In the genomic region with DNA sequence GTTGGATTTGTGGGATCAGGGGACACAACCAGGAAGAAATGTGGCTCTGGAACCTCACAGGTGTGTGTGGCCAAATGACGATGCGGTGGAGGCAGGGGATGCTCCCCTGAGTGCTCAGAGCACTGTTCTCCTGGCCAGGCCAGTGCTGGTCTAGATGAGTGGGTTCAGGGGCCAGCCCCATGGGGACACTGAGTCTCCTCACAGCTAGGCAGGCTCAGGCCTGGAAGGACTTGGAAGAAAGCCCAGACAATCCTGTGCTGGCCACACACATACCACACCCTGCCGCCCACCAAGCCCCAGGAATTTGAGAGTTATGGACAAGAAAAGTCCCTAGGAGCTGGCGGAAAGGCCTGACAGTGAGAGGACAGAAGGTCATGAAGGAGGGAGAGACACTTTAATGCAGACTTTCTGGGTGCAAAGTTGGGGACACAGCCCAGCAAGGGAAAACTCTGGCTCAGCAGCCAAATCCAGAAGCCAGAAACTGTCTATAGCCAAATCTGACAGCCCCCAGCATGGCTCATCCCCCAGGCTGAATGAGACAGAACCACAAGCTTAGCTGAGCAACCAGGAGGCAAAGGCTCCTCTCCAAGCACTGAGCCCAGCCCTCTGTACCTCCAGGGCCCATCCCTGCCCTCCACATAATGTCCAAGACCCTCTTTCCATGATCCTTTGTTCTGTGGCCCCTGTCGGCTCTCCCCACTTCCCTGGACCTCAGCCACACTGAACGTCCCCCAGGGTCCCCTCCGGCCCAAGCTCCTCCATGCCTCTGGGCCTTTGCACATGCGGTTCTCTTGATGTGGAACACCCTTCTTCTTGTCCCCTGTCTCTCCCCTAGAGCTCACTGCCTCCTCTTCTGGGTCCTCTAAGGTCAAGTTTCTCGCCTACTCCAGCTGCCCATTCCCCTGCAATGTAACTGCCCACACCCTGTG, we compare ENCODE assay signal across 17 cellular contexts. TPM values are rescaled to one million over a fixed set of nuclear protein-coding genes. Genes with fewer than 3 reads are reported as not detected.
DNase-seq lines count a peak whose midpoint lies in the region; ATAC-seq and TF ChIP-seq lines count a peak whose summit lies in the region.
"Had no signal": no experiment of that assay in that cellular context is flagged by ENCODE, and none has a peak within 500 bp of the region (broad histone marks: within the 10 kb centered on the region; RNA-seq: fewer than 3 reads in every experiment).

No MANE protein-coding gene starts in this region.

- CTCF ChIA-PET in SK-N-SH (lab: Yijun Ruan, JAX), result interaction anchor here (1.4 kb wide), 1 partner anchor 49 kb away, joined by 5 read pairs; no protein-coding TSS in a partner anchor

- H3K4me1 ChIP-seq in SK-N-SH (ENCODE audit: control insufficient read depth in 1 of 2, insufficient read depth in 2 of 2, low read depth in 1 of 2, low read length in 1 of 2), result peaks cover 0 to 10% of the 10 kb centered on the region in 2 experiments; a peak in 1 of 4 replicates
- peaks cover 23% of the 10 kb centered on the region for H3K4me1 ChIP-seq in adipocyte (ENCODE audit: control insufficient read depth, insufficient read depth, low read length)
- H3K4me1 ChIP-seq: HAP-1, upper lobe of left lung had no signal

- POLR2A ChIA-PET in SK-N-SH (lab: Yijun Ruan, JAX), result no interaction called here

- H3K9me3 ChIP-seq in SK-N-SH (no peaks in the 10 kb centered on the region), adipocyte (ENCODE audit: control insufficient read depth, low read length) (no peaks in the 10 kb centered on the region)
- H3K9me3 ChIP-seq: HAP-1, left ventricle myocardium inferior, upper lobe of left lung had no signal

- ATAC-seq in SK-N-SH treated with all-trans-retinoic acid at 6 μM for 48 hours, result peak; percentile 40
- ATAC-seq: GM12878 had no signal

- TF ChIP-seq CTCF in SK-N-SH (IDR thresholded peaks at IDR 0.05), result no peak

- no peak overlapping the region for H3K27ac ChIP-seq in SK-N-SH (ENCODE audit: low read depth in 2 of 2, low read length in 1 of 2)
- H3K27ac ChIP-seq: 22Rv1, left ventricle myocardium inferior, upper lobe of left lung had no signal

- TF ChIP-seq EP300 in SK-N-SH (IDR thresholded peaks at IDR 0.05; ENCODE audit: borderline replicate concordance in 1 of 2, low read depth in 1 of 2, low read length in 1 of 2), result no peak

- H2AFZ ChIP-seq in SK-N-SH (ENCODE audit: low read depth), result no peak overlapping the region

- no peak overlapping the region for H3K4me2 ChIP-seq in SK-N-SH

- no peaks in the 10 kb centered on the region for H4K20me1 ChIP-seq in SK-N-SH (ENCODE audit: insufficient read depth)

- H3K79me2 ChIP-seq in SK-N-SH (ENCODE audit: insufficient read depth), result no peaks in the 10 kb centered on the region

- no peaks in the 10 kb centered on the region for H3K36me3 ChIP-seq in SK-N-SH (replicated peaks in 1 of 2; ENCODE audit: control insufficient read depth in 1 of 2, insufficient read depth in 2 of 2, low read length in 1 of 2)
- no peaks in the 10 kb centered on the region for H3K36me3 ChIP-seq in adipocyte (ENCODE audit: control insufficient read depth, insufficient read depth, low read length, severe bottlenecking)
- H3K36me3 ChIP-seq: HAP-1, left ventricle myocardium inferior, upper lobe of left lung had no signal

- TF ChIP-seq RAD21 in SK-N-SH (IDR thresholded peaks at IDR 0.05; ENCODE audit: low read length), result no peak

- DNase-seq in SK-N-SH (no peak), adipocyte (ENCODE audit: low read depth) (peak; percentile 90), glomerular visceral epithelial cell (ENCODE audit: extremely low spot score) (peak; percentile 64), stromal cell of bone marrow (ENCODE audit: low read depth) (peak; percentile 64), T-helper 1 cell (no peak), cortex of kidney (lab: John Stamatoyannopoulos, UW) (no peak)
- no peak for DNase-seq in stimulated activated naive CD4-positive, alpha-beta T cell treated with Interleukin-2 at 50 U/mL for 16 hours (lab: John Stamatoyannopoulos, UW)
- DNase-seq: activated naive CD8-positive, alpha-beta T cell treated with anti-CD3 and anti-CD28 coated beads for 36 hours; left ventricle myocardium inferior; NCI-H1436 treated with DMSO at 0.1 percent for 48 hours; Right ventricle myocardium superior; upper lobe of left lung had no signal

- H3F3A ChIP-seq in SK-N-SH (replicated peaks; ENCODE audit: insufficient read depth), result no peaks in the 10 kb centered on the region

- H3K27me3 ChIP-seq in SK-N-SH (ENCODE audit: insufficient read depth), result peaks cover 38% of the 10 kb centered on the region
- H3K27me3 ChIP-seq in adipocyte (replicated peaks; ENCODE audit: control insufficient read depth, insufficient read depth, low read length), result peaks cover 7% of the 10 kb centered on the region
- H3K27me3 ChIP-seq: upper lobe of left lung had no signal

- no peaks in the 10 kb centered on the region for H3K9me2 ChIP-seq in SK-N-SH

- H3K4me3 ChIP-seq in SK-N-SH (ENCODE audit: low read depth in 2 of 2, low read length in 1 of 2) (no peak overlapping the region), adipocyte (ENCODE audit: low read length) (no peak overlapping the region)
- H3K4me3 ChIP-seq: GM12878, HAP-1, left ventricle myocardium inferior, upper lobe of left lung had no signal

- 64% methylated on average over 7 of the region's 9 CpGs for WGBS in SK-N-SH (ENCODE audit: low lambda C conversion rate)

- H3K9ac ChIP-seq in SK-N-SH, result no peak overlapping the region
- no peak overlapping the region for H3K9ac ChIP-seq in adipocyte (ENCODE audit: low read length)

TF ChIP-seq in SK-N-SH treated with all-trans-retinoic acid at 6 μM for 48 hours, 23 proteins besides CTCF, POLR2A, EP300 and RAD21 (continues in another document):
- TF ChIP-seq TCF4 (CRISPR knock-in tag; IDR thresholded peaks at IDR 0.05; ENCODE audit: borderline replicate concordance) (no peak), ZFP3 (CRISPR knock-in tag; IDR thresholded peaks at IDR 0.05) (no peak), ISL1 (CRISPR knock-in tag; IDR thresholded peaks at IDR 0.05) (no peak), ZFP30 (CRISPR knock-in tag; IDR thresholded peaks at IDR 0.05) (no peak), ARNTL (CRISPR knock-in tag; IDR thresholded peaks at IDR 0.05; ENCODE audit: borderline replicate concordance, low read depth) (no peak), CSDC2 (CRISPR knock-in tag; IDR thresholded peaks at IDR 0.05) (no peak), ZNF8 (CRISPR knock-in tag; IDR thresholded peaks at IDR 0.05) (no peak)
- TF ChIP-seq, protein P1, sequence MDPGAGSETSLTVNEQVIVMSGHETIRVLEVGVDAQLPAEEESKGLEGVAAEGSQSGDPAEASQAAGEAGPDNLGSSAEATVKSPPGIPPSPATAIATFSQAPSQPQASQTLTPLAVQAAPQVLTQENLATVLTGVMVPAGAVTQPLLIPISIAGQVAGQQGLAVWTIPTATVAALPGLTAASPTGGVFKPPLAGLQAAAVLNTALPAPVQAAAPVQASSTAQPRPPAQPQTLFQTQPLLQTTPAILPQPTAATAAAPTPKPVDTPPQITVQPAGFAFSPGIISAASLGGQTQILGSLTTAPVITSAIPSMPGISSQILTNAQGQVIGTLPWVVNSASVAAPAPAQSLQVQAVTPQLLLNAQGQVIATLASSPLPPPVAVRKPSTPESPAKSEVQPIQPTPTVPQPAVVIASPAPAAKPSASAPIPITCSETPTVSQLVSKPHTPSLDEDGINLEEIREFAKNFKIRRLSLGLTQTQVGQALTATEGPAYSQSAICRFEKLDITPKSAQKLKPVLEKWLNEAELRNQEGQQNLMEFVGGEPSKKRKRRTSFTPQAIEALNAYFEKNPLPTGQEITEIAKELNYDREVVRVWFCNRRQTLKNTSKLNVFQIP (CRISPR knock-in tag; IDR thresholded peaks at IDR 0.05; ENCODE audit: borderline replicate concordance, low read depth), result no peak

TF ChIP-seq in SK-N-SH, 30 proteins besides CTCF, POLR2A, EP300 and RAD21 (continues in another document):
- TF ChIP-seq ELF1 (IDR thresholded peaks at IDR 0.05), result no peak
- no peak for TF ChIP-seq NRF1 (IDR thresholded peaks at IDR 0.05; ENCODE audit: low read depth, low read length)
- TF ChIP-seq FOXM1 (IDR thresholded peaks at IDR 0.05; ENCODE audit: low read depth), result no peak
- TF ChIP-seq SMC3 (IDR thresholded peaks at IDR 0.05; ENCODE audit: low read depth, low read length), result no peak
- no peak for TF ChIP-seq MXI1 (IDR thresholded peaks at IDR 0.05; ENCODE audit: low read depth, low read length)
- TF ChIP-seq POLR2AphosphoS5 (IDR thresholded peaks at IDR 0.05; ENCODE audit: low read depth, low read length), result no peak
- TF ChIP-seq MEF2A (IDR thresholded peaks at IDR 0.05; ENCODE audit: borderline replicate concordance, low read depth), result no peak
- TF ChIP-seq YY1 (IDR thresholded peaks at IDR 0.05; ENCODE audit: low read depth), result no peak
- TF ChIP-seq NFIC (IDR thresholded peaks at IDR 0.05; ENCODE audit: borderline replicate concordance), result no peak
- no peak for TF ChIP-seq RFX5 (IDR thresholded peaks at IDR 0.05; ENCODE audit: low read length)
- TF ChIP-seq CHD2 (IDR thresholded peaks at IDR 0.05; ENCODE audit: low read length, partially characterized antibody), result no peak

RNA-seq across cellular contexts. Expression of a gene that starts 22.4 kb away (rescaled TPM):
- polyA plus RNA-seq in SK-N-SH (2012; rRNA removed), result 0.02 TPM in 1 of 2 replicates, not detected in the other
- 0.01 and 0.04 TPM in 2 replicates for polyA plus RNA-seq in SK-N-SH (2012; cell fraction: cytosol; rRNA removed)
- polyA plus RNA-seq in SK-N-SH (2012; cell fraction: nucleus; rRNA removed), result 0.05 TPM in 1 of 2 replicates, not detected in the other
- polyA plus RNA-seq: GM12878 had no signal

RNA-seq across cellular contexts. Expression of a gene that starts 46.7 kb away (rescaled TPM):
- polyA plus RNA-seq in SK-N-SH (2012; rRNA removed), result not detected in 2 replicates
- 0.06 and 0.09 TPM in 2 replicates for polyA plus RNA-seq in SK-N-SH (2012; cell fraction: cytosol; rRNA removed)
- 0.11 and 0.16 TPM in 2 replicates for polyA plus RNA-seq in SK-N-SH (2012; cell fraction: nucleus; rRNA removed)
- polyA plus RNA-seq: GM12878, HepG2 had no signal

RNA-seq across cellular contexts. Expression of a gene that starts 46.8 kb away (rescaled TPM):
- 97.4 and 116 TPM in 2 replicates for polyA plus RNA-seq in SK-N-SH (2012; rRNA removed)
- polyA plus RNA-seq in SK-N-SH (2012; cell fraction: cytosol; rRNA removed), result 129 and 149 TPM in 2 replicates
- 34.0 and 34.2 TPM in 2 replicates for polyA plus RNA-seq in SK-N-SH (2012; cell fraction: nucleus; rRNA removed)

RNA-seq across cellular contexts. Expression of a gene that starts 58.3 kb away (rescaled TPM):
- polyA plus RNA-seq in SK-N-SH (2012; rRNA removed), result 8.2 and 13.1 TPM in 2 replicates
- 13.6 and 16.6 TPM in 2 replicates for polyA plus RNA-seq in SK-N-SH (2012; cell fraction: cytosol; rRNA removed)
- polyA plus RNA-seq in SK-N-SH (2012; cell fraction: nucleus; rRNA removed), result 4.1 and 8.3 TPM in 2 replicates

RNA-seq across cellular contexts. Expression of a gene that starts 58.3 kb away (rescaled TPM):
- 35.1 and 50.6 TPM in 2 replicates for polyA plus RNA-seq in SK-N-SH (2012; rRNA removed)
- 38.8 and 39.2 TPM in 2 replicates for polyA plus RNA-seq in SK-N-SH (2012; cell fraction: cytosol; rRNA removed)
- polyA plus RNA-seq in SK-N-SH (2012; cell fraction: nucleus; rRNA removed), result 38.8 and 91.9 TPM in 2 replicates

Comparison
In these comparisons a context has a peak if more than half of its experiments do, and no peak if none do; other contexts are left out.
1. DNase-seq: peak in adipocyte (single experiment), glomerular visceral epithelial cell (single experiment) and stromal cell of bone marrow (single experiment); none in SK-N-SH (single experiment), stimulated activated naive CD4-positive, alpha-beta T cell treated with Interleukin-2 at 50 U/mL for 16 hours (single experiment), T-helper 1 cell (0 of 5) and cortex of kidney (single experiment).